Comparison of ENCODE assay signal across 8 cellular contexts in the genomic region with DNA sequence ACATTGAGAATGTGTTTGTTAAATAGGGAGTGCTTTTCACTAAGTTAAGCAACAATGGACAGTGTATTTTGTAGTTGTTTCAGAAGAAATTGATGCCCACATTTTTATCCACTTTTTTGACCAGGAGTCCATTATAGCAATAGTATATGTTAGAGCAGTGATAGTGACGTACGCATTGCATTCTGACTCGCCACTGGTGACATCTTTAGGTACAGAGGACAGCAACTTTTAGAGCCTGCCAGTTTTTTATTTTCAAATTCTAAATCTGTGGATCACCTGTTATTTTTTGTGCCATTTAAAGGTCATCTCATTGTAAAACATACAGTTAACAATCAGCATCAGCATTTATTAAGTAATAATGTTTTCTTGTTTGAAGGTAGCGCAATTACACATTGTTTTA. TPM values are rescaled to one million over a fixed set of nuclear protein-coding genes. Genes with fewer than 3 reads are reported as not detected.
DNase-seq lines count a peak whose midpoint lies in the region; ATAC-seq, FAIRE-seq and TF ChIP-seq lines count a peak whose summit lies in the region.

No MANE protein-coding gene starts in this region.

- H3K4me2 ChIP-seq in SK-N-SH (peak overlapping the region; percentile 89), SU-DHL-6 (ENCODE audit: low read depth, low read length, poor library complexity, severe bottlenecking) (peak overlapping the region; percentile 72), skeletal muscle satellite cell (ENCODE audit: low read length) (peak overlapping the region; percentile 78)

- H3K4me1 ChIP-seq in SK-N-SH (ENCODE audit: control insufficient read depth in 1 of 2, insufficient read depth in 2 of 2, low read depth in 1 of 2, low read length in 1 of 2) (peaks cover 6 to 9% of the 10 kb centered on the region in 2 experiments; a peak in 3 of 4 replicates), skeletal muscle satellite cell (ENCODE audit: control insufficient read depth, insufficient read depth, low read length) (peaks cover 6% of the 10 kb centered on the region)

- peak overlapping the region in 1 of 2 experiments; percentile 45; a peak in 1 of 4 replicates for H3K27ac ChIP-seq in SK-N-SH (ENCODE audit: low read depth in 2 of 2, low read length in 1 of 2)
- H3K27ac ChIP-seq in SU-DHL-6 (ENCODE audit: low read depth, low read length): no peak overlapping the region

- H3K36me3 ChIP-seq in SK-N-SH (replicated peaks in 1 of 2; ENCODE audit: control insufficient read depth in 1 of 2, insufficient read depth in 2 of 2, low read length in 1 of 2) (peaks cover 3 to 4% of the 10 kb centered on the region in 2 experiments), SU-DHL-6 (ENCODE audit: low read length) (no peaks in the 10 kb centered on the region), skeletal muscle satellite cell (ENCODE audit: insufficient read depth, low read length) (no peaks in the 10 kb centered on the region)

- POLR2A ChIA-PET in SK-N-SH (lab: Yijun Ruan, JAX): interaction anchor here (2.1 kb wide), 1 partner anchor 9 kb away, joined by 8 read pairs; no protein-coding TSS in a partner anchor

- H2AFZ ChIP-seq in SK-N-SH (ENCODE audit: low read depth): no peak overlapping the region; the same call in 1 of the 2 replicates
- H2AFZ ChIP-seq in SU-DHL-6 (ENCODE audit: low read depth, low read length, severe bottlenecking): no peak overlapping the region

- CTCF ChIA-PET in SK-N-SH (lab: Yijun Ruan, JAX): no interaction called here

- H4K20me1 ChIP-seq in SK-N-SH (ENCODE audit: insufficient read depth) (peaks cover 26% of the 10 kb centered on the region), SU-DHL-6 (ENCODE audit: low read depth, low read length) (0 out of 2 replicates have a peak, but pooled peaks cover 4% of the 10 kb centered on the region)

- TF ChIP-seq POLR2A in GM12891 (IDR thresholded peaks at IDR 0.05; ENCODE audit: low read depth, low read length): no peak

- FAIRE-seq in GM12891 (lab: Jason Lieb, UNC): no peak

- DNase-seq in SK-N-SH: no peak
- no peak for DNase-seq in fibroblast of the aortic adventitia (ENCODE audit: low read depth)
- DNase-seq in NCI-H446 treated with DMSO at 0.1 percent for 48 hours (lab: John Stamatoyannopoulos, UW): no peak
- DNase-seq in GM12891 (ENCODE audit: insufficient read length, low spot score): no peak

- 91% methylated on average over 4 of the region's 4 CpGs for WGBS in SK-N-SH (ENCODE audit: low lambda C conversion rate)

- TF ChIP-seq EP300 in SK-N-SH (IDR thresholded peaks at IDR 0.05; ENCODE audit: borderline replicate concordance in 1 of 2, low read depth in 1 of 2, low read length in 1 of 2): no peak

- H3K9me3 ChIP-seq in SK-N-SH: no peaks in the 10 kb centered on the region
- no peaks in the 10 kb centered on the region for H3K9me3 ChIP-seq in SU-DHL-6 (ENCODE audit: insufficient read depth, low read length)
- H3K9me3 ChIP-seq in skeletal muscle satellite cell (replicated peaks; ENCODE audit: low read length): no peaks in the 10 kb centered on the region

- TF ChIP-seq CTCF in SK-N-SH (IDR thresholded peaks at IDR 0.05) (no peak), SU-DHL-6 (IDR thresholded peaks at IDR 0.05; ENCODE audit: insufficient read depth, low read length, poor library complexity, severe bottlenecking) (no peak), fibroblast of the aortic adventitia (IDR thresholded peaks at IDR 0.05; ENCODE audit: insufficient read depth, low read length) (no peak)

- no peaks in the 10 kb centered on the region for H3K9me2 ChIP-seq in SK-N-SH
- no peaks in the 10 kb centered on the region for H3K9me2 ChIP-seq in SU-DHL-6 (replicated peaks; ENCODE audit: insufficient read depth, low read length)

- no peak for TF ChIP-seq RAD21 in SK-N-SH (IDR thresholded peaks at IDR 0.05; ENCODE audit: low read length)

- H3K79me2 ChIP-seq in SK-N-SH (ENCODE audit: insufficient read depth) (peaks cover 55% of the 10 kb centered on the region), SU-DHL-6 (ENCODE audit: insufficient read depth, low read length) (no peaks in the 10 kb centered on the region)

- H3K4me3 ChIP-seq in SK-N-SH (ENCODE audit: low read depth in 2 of 2, low read length in 1 of 2): peak overlapping the region; percentile 95 to 96
- peak overlapping the region; percentile 75 for H3K4me3 ChIP-seq in SU-DHL-6 (ENCODE audit: insufficient read depth, low read length, poor library complexity, severe bottlenecking)
- H3K4me3 ChIP-seq in fibroblast of the aortic adventitia (ENCODE audit: low read depth, low read length): peak overlapping the region; percentile 81
- peak overlapping the region; percentile 96 for H3K4me3 ChIP-seq in skeletal muscle satellite cell (ENCODE audit: low read length)

- H3K9ac ChIP-seq in SK-N-SH (peak overlapping the region; percentile 87; the same call in 1 of the 2 replicates), SU-DHL-6 (ENCODE audit: low read length) (peak overlapping the region; percentile 76; the same call in 1 of the 2 replicates), skeletal muscle satellite cell (ENCODE audit: low read depth, low read length) (no peak overlapping the region)

- no peaks in the 10 kb centered on the region for H3F3A ChIP-seq in SK-N-SH (replicated peaks; ENCODE audit: insufficient read depth)
- no peaks in the 10 kb centered on the region for H3F3A ChIP-seq in SU-DHL-6 (ENCODE audit: insufficient read depth)

- H3K27me3 ChIP-seq in SK-N-SH (ENCODE audit: insufficient read depth) (no peaks in the 10 kb centered on the region), SU-DHL-6 (ENCODE audit: low read length) (no peaks in the 10 kb centered on the region), skeletal muscle satellite cell (ENCODE audit: control insufficient read depth, insufficient read depth, low read length) (peaks cover 10% of the 10 kb centered on the region)

- ATAC-seq in SK-N-SH treated with all-trans-retinoic acid at 6 μM for 48 hours (no peak), esophagus mucosa (no peak)

TF ChIP-seq in SK-N-SH, 30 proteins besides CTCF, POLR2A, EP300 and RAD21 (continues in another document):
- no peak for TF ChIP-seq GABPA (IDR thresholded peaks at IDR 0.05; ENCODE audit: low read depth)
- TF ChIP-seq TEAD4 (IDR thresholded peaks at IDR 0.05; ENCODE audit: borderline replicate concordance, insufficient read depth): no peak

TF ChIP-seq in SK-N-SH treated with all-trans-retinoic acid at 6 μM for 48 hours, 23 proteins besides CTCF, POLR2A, EP300 and RAD21:
- no peak for TF ChIP-seq ARNTL (CRISPR knock-in tag; IDR thresholded peaks at IDR 0.05; ENCODE audit: borderline replicate concordance, low read depth)
- no peak for TF ChIP-seq BACH2 (CRISPR knock-in tag; IDR thresholded peaks at IDR 0.05; ENCODE audit: borderline replicate concordance)
- no peak for TF ChIP-seq TOX (CRISPR knock-in tag; IDR thresholded peaks at IDR 0.05; ENCODE audit: borderline replicate concordance)
TF ChIP-seq in SK-N-SH treated with all-trans-retinoic acid at 6 μM for 48 hours: peak in this region for 0.

TF ChIP-seq in GM12891, 5 proteins besides CTCF, POLR2A, EP300 and RAD21:
- TF ChIP-seq TAF1 (IDR thresholded peaks at IDR 0.05; ENCODE audit: low read depth, low read length) (no peak), POLR2AphosphoS5 (IDR thresholded peaks at IDR 0.05; ENCODE audit: low read depth, low read length) (no peak), SPI1 (IDR thresholded peaks at IDR 0.05; ENCODE audit: low read depth, low read length) (no peak), POU2F2 (IDR thresholded peaks at IDR 0.05; ENCODE audit: low read depth, low read length) (no peak), PAX5 (IDR thresholded peaks at IDR 0.05; ENCODE audit: insufficient read depth, low read length, severe bottlenecking) (no peak)
TF ChIP-seq in GM12891: peak in this region for 0.

RNA-seq across cellular contexts. Expression of gene UBE2D1, which starts 1.4 kb away (rescaled TPM):
- polyA plus RNA-seq in SK-N-SH (2012; rRNA removed): 8.7 and 11.1 TPM in 2 replicates
- polyA plus RNA-seq in SK-N-SH (2012; cell fraction: cytosol; rRNA removed): 13.8 and 18.7 TPM in 2 replicates
- polyA plus RNA-seq in SK-N-SH (2012; cell fraction: nucleus; rRNA removed): 3.0 and 7.8 TPM in 2 replicates
- total RNA-seq in fibroblast of the aortic adventitia (ENCODE audit: low replicate concordance) (5.7 and 25.0 TPM in 2 replicates), esophagus mucosa (10.6 TPM)
- total RNA-seq in skeletal muscle satellite cell (2012; rRNA removed): 15.0 and 15.3 TPM in 2 replicates
- polyA plus RNA-seq in GM12891 (2012; ENCODE audit: low read depth, missing spikeins): 5.4 TPM

RNA-seq across cellular contexts. Expression of gene TFAM, which starts 49.0 kb away (rescaled TPM):
- polyA plus RNA-seq in SK-N-SH (2012; rRNA removed): 13.0 and 19.6 TPM in 2 replicates
- polyA plus RNA-seq in SK-N-SH (2012; cell fraction: cytosol; rRNA removed): 16.7 and 18.9 TPM in 2 replicates
- 7.0 and 7.1 TPM in 2 replicates for polyA plus RNA-seq in SK-N-SH (2012; cell fraction: nucleus; rRNA removed)
- total RNA-seq in fibroblast of the aortic adventitia (ENCODE audit: low replicate concordance) (24.9 and 43.7 TPM in 2 replicates), esophagus mucosa (19.9 TPM)
- 32.3 and 43.1 TPM in 2 replicates for total RNA-seq in skeletal muscle satellite cell (2012; rRNA removed)
- 59.9 TPM for polyA plus RNA-seq in GM12891 (2012; ENCODE audit: low read depth, missing spikeins)
